In the genomic region with DNA sequence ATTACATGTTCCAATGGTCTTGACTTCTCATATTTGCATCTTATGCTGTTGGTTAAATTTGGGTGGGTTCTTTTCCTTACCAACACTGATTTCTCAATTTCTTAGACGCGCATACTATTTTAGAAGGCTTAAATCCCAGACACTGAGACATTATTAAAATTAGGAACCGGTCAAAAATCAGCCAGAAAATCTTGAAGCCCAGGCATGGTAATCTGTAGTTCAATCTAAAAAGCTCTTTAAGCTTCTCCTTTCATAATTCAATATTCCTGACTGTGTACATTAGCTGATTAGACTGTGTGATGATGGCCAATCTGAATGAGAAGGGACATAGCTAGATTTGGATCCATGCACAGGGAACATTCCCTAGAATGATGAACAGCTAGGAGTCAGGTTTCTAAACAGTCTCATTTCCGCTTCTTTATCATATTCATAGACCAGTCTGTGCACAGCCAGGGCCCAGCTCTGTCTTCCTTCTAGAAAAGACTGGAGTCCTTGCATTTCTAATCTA, we compare ENCODE assay signal across 20 cellular contexts.
DNase-seq lines count a peak whose midpoint lies in the region; ATAC-seq and TF ChIP-seq lines count a peak whose summit lies in the region.
"Had no signal": no experiment of that assay in that cellular context is flagged by ENCODE, and none has a peak within 500 bp of the region (broad histone marks: within the 10 kb centered on the region; RNA-seq: fewer than 3 reads in every experiment).

No MANE protein-coding gene starts in this region.

- H3K36me3 ChIP-seq in cardiac muscle cell: no peaks in the 10 kb centered on the region
- peaks cover 0 to 8% (median 0%) of the 10 kb centered on the region in 9 donors for H3K36me3 ChIP-seq in heart left ventricle
- no peaks in the 10 kb centered on the region for H3K36me3 ChIP-seq in parathyroid adenoma (ENCODE audit: control insufficient read depth, insufficient read depth, low read length)

- H3K4me1 ChIP-seq in cardiac muscle cell (ENCODE audit: low read depth) (peaks cover 58% of the 10 kb centered on the region), heart left ventricle (no peaks in the 10 kb centered on the region), parathyroid adenoma (peaks cover 37% of the 10 kb centered on the region)
- H3K4me1 ChIP-seq: A549 had no signal

- intact Hi-C loops in heart left ventricle (cut with DNase I): no loop called here

- H3K27me3 Mint-ChIP-seq in nephron (ENCODE audit: low read depth): peaks cover 3% of the 10 kb centered on the region
- H3K27me3 Mint-ChIP-seq in activated T-cell treated with anti-CD3 and anti-CD28 coated beads, Interleukin-2, amount 50 U/mL, for 72 hours (ENCODE audit: low read depth): no peaks in the 10 kb centered on the region
- H3K27me3 Mint-ChIP-seq: CD4-positive, alpha-beta memory T cell had no signal

- 94 to 98% (median 96%) methylated on average over 4 of the region's 4 CpGs for WGBS in heart left ventricle, 4 donors

- H3K9me3 Mint-ChIP-seq in nephron: no peaks in the 10 kb centered on the region
- H3K9me3 Mint-ChIP-seq in activated T-cell treated with anti-CD3 and anti-CD28 coated beads, Interleukin-2, amount 50 U/mL, for 72 hours: no peaks in the 10 kb centered on the region
- H3K9me3 Mint-ChIP-seq: CD4-positive, alpha-beta memory T cell; GM23338; HFFc6 had no signal

- TF ChIP-seq CTCF in cardiac muscle cell (IDR thresholded peaks at IDR 0.05; ENCODE audit: low read depth, low read length) (no peak), heart left ventricle (IDR thresholded peaks at IDR 0.05) (no peak), nephron (IDR thresholded peaks at IDR 0.05; ENCODE audit: unreplicated experiment in 3 of 3) (no peak), parathyroid adenoma (IDR thresholded peaks at IDR 0.05) (no peak)

- H3K27me3 ChIP-seq in cardiac muscle cell (no peaks in the 10 kb centered on the region), heart left ventricle (no peaks in the 10 kb centered on the region), parathyroid adenoma (ENCODE audit: control insufficient read depth, insufficient read depth, low read length) (no peaks in the 10 kb centered on the region)

- no peak for TF ChIP-seq POLR2A in heart left ventricle (IDR thresholded peaks at IDR 0.05)

- no peak for ATAC-seq in heart left ventricle
- ATAC-seq in activated T-cell treated with anti-CD3 and anti-CD28 coated beads, Interleukin-2, amount 50 U/mL, for 72 hours (replicated peaks in 1 of 2): no peak
- ATAC-seq: A549, HCT116, HepG2 had no signal

- peaks cover 18% of the 10 kb centered on the region for H3K36me3 Mint-ChIP-seq in nephron (ENCODE audit: low read depth)
- H3K36me3 Mint-ChIP-seq in activated T-cell treated with anti-CD3 and anti-CD28 coated beads, Interleukin-2, amount 50 U/mL, for 72 hours (ENCODE audit: insufficient read depth in 2 of 2): peaks cover 0 to 4% of the 10 kb centered on the region in 2 donors

- no peak overlapping the region for H3K4me2 ChIP-seq in parathyroid adenoma (ENCODE audit: low read length)
- H3K4me2 ChIP-seq: A549, GM23338 had no signal

- DNase-seq in cardiac muscle cell (ENCODE audit: low read depth in 1 of 2, low spot score in 1 of 2): no peak
- no peak for DNase-seq in heart left ventricle
- no peak for DNase-seq in caudate nucleus (lab: John Stamatoyannopoulos, UW)
- DNase-seq in stimulated activated CD4-positive, alpha-beta T cell treated with anti-CD3 and anti-CD28 coated beads, Interleukin-15, amount 100 ng/mL, for 24 hours: no peak
- DNase-seq in activated CD8-positive, alpha-beta memory T cell treated with anti-CD3 and anti-CD28 coated beads for 24 hours: no peak
- DNase-seq in activated T-cell treated with anti-CD3 and anti-CD28 coated beads, Interleukin-2, amount 50 U/mL, for 72 hours: no peak
- DNase-seq: AML-193; CD4-positive, alpha-beta memory T cell; DMS153; DMS79; GDM1; HFFc6 had no signal

- no peaks in the 10 kb centered on the region for H3K79me2 ChIP-seq in parathyroid adenoma

- H3K4me3 ChIP-seq in cardiac muscle cell: no peak overlapping the region
- no peak overlapping the region for H3K4me3 ChIP-seq in heart left ventricle
- no peak overlapping the region for H3K4me3 ChIP-seq in parathyroid adenoma (ENCODE audit: low read depth, low read length)
- H3K4me3 ChIP-seq: A549, GM23338 had no signal

- H3K9ac ChIP-seq in parathyroid adenoma: no peak overlapping the region

- peak overlapping the region; percentile 31 for H2AFZ ChIP-seq in parathyroid adenoma
- H2AFZ ChIP-seq: GM23338 had no signal

- peaks cover 39% of the 10 kb centered on the region for H3K4me1 Mint-ChIP-seq in nephron
- no peaks in the 10 kb centered on the region for H3K4me1 Mint-ChIP-seq in activated T-cell treated with anti-CD3 and anti-CD28 coated beads, Interleukin-2, amount 50 U/mL, for 72 hours (ENCODE audit: low read depth)
- H3K4me1 Mint-ChIP-seq: CD4-positive, alpha-beta memory T cell had no signal

- no peak overlapping the region for H3K4me3 Mint-ChIP-seq in nephron
- no peak overlapping the region for H3K4me3 Mint-ChIP-seq in activated T-cell treated with anti-CD3 and anti-CD28 coated beads, Interleukin-2, amount 50 U/mL, for 72 hours
- H3K4me3 Mint-ChIP-seq: CD4-positive, alpha-beta memory T cell; GM23338; HFFc6 had no signal

- H3K9me3 ChIP-seq in cardiac muscle cell (ENCODE audit: low read depth) (no peaks in the 10 kb centered on the region), heart left ventricle (no peaks in the 10 kb centered on the region), parathyroid adenoma (ENCODE audit: control insufficient read depth, low read length) (no peaks in the 10 kb centered on the region)
- H3K9me3 ChIP-seq: A549 had no signal

- peak overlapping the region; percentile 81 for H3K27ac ChIP-seq in cardiac muscle cell
- no peak overlapping the region for H3K27ac ChIP-seq in heart left ventricle
- peak overlapping the region; percentile 50 for H3K27ac ChIP-seq in caudate nucleus (ENCODE audit: low read depth, low read length)
- H3K27ac ChIP-seq in parathyroid adenoma: peak overlapping the region; percentile 37
- H3K27ac ChIP-seq: 22Rv1, A549, C4-2B had no signal

- peak overlapping the region in 2 of 3 experiments; percentile 16 to 17 for H3K27ac Mint-ChIP-seq in nephron
- no peak overlapping the region for H3K27ac Mint-ChIP-seq in activated T-cell treated with anti-CD3 and anti-CD28 coated beads, Interleukin-2, amount 50 U/mL, for 72 hours
- H3K27ac Mint-ChIP-seq: CD4-positive, alpha-beta memory T cell; GM23338; HFFc6 had no signal

Comparison
In these comparisons a context has a peak if more than half of its experiments do, and no peak if none do; other contexts are left out.
1. H3K27ac ChIP-seq: peak in cardiac muscle cell (single experiment), caudate nucleus (single experiment) and parathyroid adenoma (single experiment); none in heart left ventricle (0 of 12).